16 cellular contexts compared by ENCODE assay signal in the genomic region with DNA sequence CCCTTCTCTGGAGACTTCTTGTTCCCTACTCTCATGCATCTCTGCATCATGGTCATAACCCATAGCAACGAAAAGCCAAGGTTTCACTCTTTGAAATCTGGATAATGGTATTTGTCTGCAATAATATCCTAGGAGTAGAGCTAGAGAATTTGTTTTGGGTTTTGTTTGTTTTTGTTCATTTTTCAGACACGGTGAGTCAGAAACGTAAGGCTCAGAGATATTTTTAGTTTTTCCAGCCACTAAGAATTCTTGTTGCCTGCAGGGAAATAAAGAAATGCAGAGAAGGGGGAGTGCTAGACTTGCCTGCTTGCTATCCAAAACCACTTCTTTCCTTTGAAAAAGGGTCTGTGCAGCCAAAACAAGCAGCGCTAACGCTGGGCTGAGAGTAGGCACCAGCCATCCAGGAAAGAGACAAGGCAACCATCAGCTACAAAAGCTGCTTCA. TPM values are rescaled to one million over a fixed set of nuclear protein-coding genes. Genes with fewer than 3 reads are reported as not detected.
A peak's percentile ranks its signal among the peaks of the same experiment; 100 is the strongest.
DNase-seq lines count a peak whose midpoint lies in the region; ATAC-seq, FAIRE-seq and TF ChIP-seq lines count a peak whose summit lies in the region.
"Had no signal": no experiment of that assay in that cellular context is flagged by ENCODE, and none has a peak within 500 bp of the region (broad histone marks: within the 10 kb centered on the region; RNA-seq: fewer than 3 reads in every experiment).

No MANE protein-coding gene starts in this region.

- DNase-seq in DMS79 treated with DMSO at 0.1 percent for 48 hours (lab: John Stamatoyannopoulos, UW) (peak; percentile 63), DMS79 (lab: John Stamatoyannopoulos, UW) (no peak), coronary artery (ENCODE audit: low spot score) (no peak), occipital lobe (lab: John Stamatoyannopoulos, UW) (peak; percentile 5), aorta (peak in 1 of 2 donors; percentile 60), urothelium cell line (ENCODE audit: low spot score) (no peak), NCI-H774 (lab: John Stamatoyannopoulos, UW) (no peak)
- no peak for DNase-seq in activated T-cell treated with anti-CD3 and anti-CD28 coated beads, Interleukin-2, amount 50 U/mL, for 1 hour
- DNase-seq: activated CD8-positive, alpha-beta T cell treated with anti-CD3 and anti-CD28 coated beads for 36 hours; activated effector memory CD4-positive, alpha-beta T cell treated with anti-CD3 and anti-CD28 coated beads, Interleukin-2, amount 50 U/mL, for 16 hours; islet precursor cell; NCI-H1436; NCI-H82 had no signal

- no peak for FAIRE-seq in urothelium cell line (lab: Jason Lieb, UNC)
- FAIRE-seq: HepG2 had no signal

- intact Hi-C loops in aorta (cut with DNase I), result no loop called here

- H3K4me3 ChIP-seq in coronary artery, result no peak overlapping the region
- no peak overlapping the region for H3K4me3 ChIP-seq in aorta (ENCODE audit: low read length in 2 of 2)
- H3K4me3 ChIP-seq: right atrium auricular region had no signal

- ATAC-seq in aorta (ENCODE audit: low FRiP score), result peak; percentile 67
- ATAC-seq: activated CD8-positive, alpha-beta T cell treated with anti-CD3 and anti-CD28 coated beads for 36 hours; HepG2 had no signal

- H3K36me3 ChIP-seq in aorta (ENCODE audit: control insufficient read depth in 1 of 2, insufficient read depth in 2 of 2, low read length in 1 of 2), result no peaks in the 10 kb centered on the region
- H3K36me3 ChIP-seq: right atrium auricular region had no signal

- H3K9me3 ChIP-seq in aorta (ENCODE audit: control insufficient read depth, low read length), result no peaks in the 10 kb centered on the region
- H3K9me3 ChIP-seq: right atrium auricular region had no signal

- H3K4me1 ChIP-seq in aorta (ENCODE audit: control insufficient read depth in 1 of 2, insufficient read depth in 2 of 2, low read length in 2 of 2), result peaks cover 0 to 4% of the 10 kb centered on the region in 2 donors

- TF ChIP-seq CTCF in coronary artery (IDR thresholded peaks at IDR 0.05), result no peak

- H3K27me3 ChIP-seq in aorta (ENCODE audit: control insufficient read depth in 1 of 2, insufficient read depth in 2 of 2, low read length in 1 of 2), result no peaks in the 10 kb centered on the region
- H3K27me3 ChIP-seq: right atrium auricular region had no signal

- peak overlapping the region; percentile 81 to 89 for H3K27ac ChIP-seq in coronary artery
- H3K27ac ChIP-seq in aorta (ENCODE audit: low read depth in 1 of 2, low read length in 2 of 2), result peak overlapping the region in 1 of 2 donors; percentile 82
- H3K27ac ChIP-seq: 22Rv1, right atrium auricular region had no signal

- WGBS in aorta, 2 donors, result 2 to 6% methylated on average over 5 of the region's 5 CpGs

RNA-seq across cellular contexts. Expression of gene POU2AF3, which starts 26.0 kb away (rescaled TPM):
- 0.47 TPM for total RNA-seq in occipital lobe
- total RNA-seq in aorta, result 1 to 10 TPM; 1.1 to 4.5 TPM
- polyA plus RNA-seq in aorta, result 1 to 10 TPM in 1 of 2 donors, not detected in 1; 4.2 TPM
- total RNA-seq: activated CD8-positive, alpha-beta T cell treated with anti-CD3 and anti-CD28 coated beads for 36 hours had no signal

RNA-seq across cellular contexts. Expression of gene POU2AF1, which starts 54.8 kb away (rescaled TPM):
- not detected for total RNA-seq in occipital lobe
- 1 to 10 TPM in 1 of 2 donors, under 1 TPM in 1; 0.45 to 1.2 TPM for total RNA-seq in aorta
- under 1 TPM; 0.05 to 0.63 TPM for polyA plus RNA-seq in aorta

Comparison
In these comparisons a context has a peak if more than half of its experiments do, and no peak if none do; other contexts are left out.
1. DNase-seq: peak in DMS79 treated with DMSO at 0.1 percent for 48 hours (single experiment) and occipital lobe (single experiment); none in DMS79 (single experiment), coronary artery (single experiment), activated T-cell treated with anti-CD3 and anti-CD28 coated beads, Interleukin-2, amount 50 U/mL, for 1 hour (single experiment), urothelium cell line (single experiment) and NCI-H774 (single experiment).